14 cellular contexts compared by ENCODE assay signal in the genomic region with DNA sequence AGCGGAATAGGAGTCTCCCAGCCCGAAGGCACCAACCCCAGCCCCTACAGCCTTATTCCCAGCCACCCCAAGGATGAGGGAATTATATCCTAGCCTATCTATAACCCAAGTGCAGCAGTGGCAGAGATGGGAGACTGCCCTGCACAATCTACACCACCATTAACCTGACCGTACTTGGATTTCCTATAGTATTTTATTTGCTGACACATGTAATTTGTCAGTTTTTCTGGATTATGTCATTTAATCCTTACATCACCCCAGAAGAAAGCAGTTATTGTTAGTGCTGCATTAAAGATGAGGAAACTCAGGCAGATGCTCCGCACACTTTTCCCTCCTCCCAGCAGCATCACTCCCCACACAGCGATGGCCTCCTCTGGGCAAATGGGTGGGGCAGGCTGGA.
"Had no signal": no experiment of that assay in that cellular context is flagged by ENCODE, and none has a peak within 500 bp of the region (broad histone marks: within the 10 kb centered on the region; RNA-seq: fewer than 3 reads in every experiment).

No MANE protein-coding gene starts in this region.

- H3K36me3 ChIP-seq: SJSA1 had no signal

- H3K4me1 ChIP-seq: SJSA1 had no signal

- H3K4me3 ChIP-seq: SJSA1, SK-N-MC had no signal

- H3K9me3 ChIP-seq: SJSA1 had no signal

- FAIRE-seq: HTR-8/SVneo, RCC 7860 had no signal

- H3K4me2 ChIP-seq: KMS-11 had no signal

- DNase-seq: Kasumi-1, NCI-H1436 treated with DMSO at 0.1 percent for 48 hours, NCI-H1694, NCI-H187 treated with DMSO at 0.1 percent for 48 hours, NCI-H446 treated with DMSO at 0.1 percent for 48 hours, NCI-H774, Right ventricle myocardium superior, SIG-M5 had no signal

- H3K27ac ChIP-seq: HL-60, KMS-11, SJSA1, SK-N-MC had no signal

- H3K9ac ChIP-seq: KMS-11 had no signal

- H3K27me3 ChIP-seq: SJSA1 had no signal
